ENCODE assay signal across 8 cellular contexts in genomic region chr12:52380271-52380694, GRCh38. TPM values are rescaled to one million over a fixed set of nuclear protein-coding genes. Genes with fewer than 3 reads are reported as not detected.
DNase-seq lines count a peak whose midpoint lies in the region; ATAC-seq, FAIRE-seq and TF ChIP-seq lines count a peak whose summit lies in the region.

No MANE protein-coding gene starts in this region.

- no peak overlapping the region for H3K4me3 Mint-ChIP-seq in activated naive CD4-positive, alpha-beta T cell treated with anti-CD3 and anti-CD28 coated beads for 36 hours
- no peak overlapping the region for H3K4me3 Mint-ChIP-seq in activated T-helper 17 cell treated with anti-CD3 and anti-CD28 coated beads, Interleukin-2, amount 50 U/mL, for 72 hours
- no peak overlapping the region for H3K4me3 Mint-ChIP-seq in stimulated activated memory B cell treated with anti-CD40 and anti-IgM and Interleukin-4, amounts not matched to agents 10 μg/mL and 1 μg/mL and 100 μg/mL, for 72 hours

- H3K27me3 ChIP-seq in SK-N-SH (ENCODE audit: insufficient read depth) (peaks cover 75% of the 10 kb centered on the region), small intestine (ENCODE audit: control insufficient read depth in 2 of 2, insufficient read depth in 2 of 2, low read length in 2 of 2) (no peaks in the 10 kb centered on the region)

- H3K9ac ChIP-seq in SK-N-SH = no peak overlapping the region

- no peak overlapping the region for H3K27ac Mint-ChIP-seq in activated naive CD4-positive, alpha-beta T cell treated with anti-CD3 and anti-CD28 coated beads for 36 hours
- no peak overlapping the region for H3K27ac Mint-ChIP-seq in activated T-helper 17 cell treated with anti-CD3 and anti-CD28 coated beads, Interleukin-2, amount 50 U/mL, for 72 hours
- no peak overlapping the region for H3K27ac Mint-ChIP-seq in stimulated activated memory B cell treated with anti-CD40 and anti-IgM and Interleukin-4, amounts not matched to agents 10 μg/mL and 1 μg/mL and 100 μg/mL, for 72 hours

- H3K27ac ChIP-seq in SK-N-SH (ENCODE audit: low read depth in 2 of 2, low read length in 1 of 2) (no peak overlapping the region), small intestine (ENCODE audit: low read depth in 1 of 2, low read length in 1 of 2) (no peak overlapping the region)

- TF ChIP-seq RAD21 in SK-N-SH (IDR thresholded peaks at IDR 0.05; ENCODE audit: low read length) = peak; percentile 47

- H3K79me2 ChIP-seq in SK-N-SH (ENCODE audit: insufficient read depth) = no peaks in the 10 kb centered on the region

- intact Hi-C loops in activated naive CD4-positive, alpha-beta T cell treated with anti-CD3 and anti-CD28 coated beads for 36 hours (cut with micrococcal nuclease) = no loop called here

- H3K4me1 Mint-ChIP-seq in activated naive CD4-positive, alpha-beta T cell treated with anti-CD3 and anti-CD28 coated beads for 36 hours (ENCODE audit: low read depth) = peaks cover 6% of the 10 kb centered on the region
- H3K4me1 Mint-ChIP-seq in activated T-helper 17 cell treated with anti-CD3 and anti-CD28 coated beads, Interleukin-2, amount 50 U/mL, for 72 hours = peaks cover 7% of the 10 kb centered on the region
- peaks cover 11% of the 10 kb centered on the region for H3K4me1 Mint-ChIP-seq in stimulated activated memory B cell treated with anti-CD40 and anti-IgM and Interleukin-4, amounts not matched to agents 10 μg/mL and 1 μg/mL and 100 μg/mL, for 72 hours

- no peak overlapping the region for H2AFZ ChIP-seq in SK-N-SH (ENCODE audit: low read depth)

- H3K4me3 ChIP-seq in SK-N-SH (ENCODE audit: low read depth in 2 of 2, low read length in 1 of 2) (no peak overlapping the region), small intestine (ENCODE audit: low read depth in 1 of 2, low read length in 2 of 2) (no peak overlapping the region)

- H3K36me3 ChIP-seq in SK-N-SH (replicated peaks in 1 of 2; ENCODE audit: control insufficient read depth in 1 of 2, insufficient read depth in 2 of 2, low read length in 1 of 2) = no peaks in the 10 kb centered on the region
- H3K36me3 ChIP-seq in small intestine (ENCODE audit: control insufficient read depth in 2 of 2, insufficient read depth in 2 of 2, low read length in 2 of 2) = no peaks in the 10 kb centered on the region

- TF ChIP-seq CTCF in SK-N-SH (IDR thresholded peaks at IDR 0.05) = peak; percentile 68

- 24% methylated on average over 13 of the region's 15 CpGs for WGBS in SK-N-SH (ENCODE audit: low lambda C conversion rate)
- 38 to 60% (median 45%) methylated on average over 15 of the region's 15 CpGs for WGBS in small intestine, 3 donors

- no peaks in the 10 kb centered on the region for H3K9me3 Mint-ChIP-seq in activated naive CD4-positive, alpha-beta T cell treated with anti-CD3 and anti-CD28 coated beads for 36 hours
- no peaks in the 10 kb centered on the region for H3K9me3 Mint-ChIP-seq in activated T-helper 17 cell treated with anti-CD3 and anti-CD28 coated beads, Interleukin-2, amount 50 U/mL, for 72 hours
- no peaks in the 10 kb centered on the region for H3K9me3 Mint-ChIP-seq in stimulated activated memory B cell treated with anti-CD40 and anti-IgM and Interleukin-4, amounts not matched to agents 10 μg/mL and 1 μg/mL and 100 μg/mL, for 72 hours

- H3K36me3 Mint-ChIP-seq in activated naive CD4-positive, alpha-beta T cell treated with anti-CD3 and anti-CD28 coated beads for 36 hours (ENCODE audit: low read depth) = no peaks in the 10 kb centered on the region
- no peaks in the 10 kb centered on the region for H3K36me3 Mint-ChIP-seq in activated T-helper 17 cell treated with anti-CD3 and anti-CD28 coated beads, Interleukin-2, amount 50 U/mL, for 72 hours (ENCODE audit: low read depth)
- no peaks in the 10 kb centered on the region for H3K36me3 Mint-ChIP-seq in stimulated activated memory B cell treated with anti-CD40 and anti-IgM and Interleukin-4, amounts not matched to agents 10 μg/mL and 1 μg/mL and 100 μg/mL, for 72 hours

- no peak for FAIRE-seq in small intestine (lab: Jason Lieb, UNC)

- POLR2A ChIA-PET in SK-N-SH (lab: Yijun Ruan, JAX) = interaction anchor here (0.6 kb wide), 1 partner anchor 98 kb away, joined by 3 read pairs; no protein-coding TSS in a partner anchor

- no peaks in the 10 kb centered on the region for H3K27me3 Mint-ChIP-seq in activated naive CD4-positive, alpha-beta T cell treated with anti-CD3 and anti-CD28 coated beads for 36 hours (ENCODE audit: low read depth)
- H3K27me3 Mint-ChIP-seq in activated T-helper 17 cell treated with anti-CD3 and anti-CD28 coated beads, Interleukin-2, amount 50 U/mL, for 72 hours = peaks cover 9% of the 10 kb centered on the region
- H3K27me3 Mint-ChIP-seq in stimulated activated memory B cell treated with anti-CD40 and anti-IgM and Interleukin-4, amounts not matched to agents 10 μg/mL and 1 μg/mL and 100 μg/mL, for 72 hours = peaks cover 50% of the 10 kb centered on the region

- H3F3A ChIP-seq in SK-N-SH (replicated peaks; ENCODE audit: insufficient read depth) = no peaks in the 10 kb centered on the region

- no peak for ATAC-seq in activated T-helper 17 cell treated with anti-CD3 and anti-CD28 coated beads, Interleukin-2, amount 50 U/mL, for 72 hours (replicated peaks)
- ATAC-seq in stimulated activated memory B cell treated with anti-CD40 and anti-IgM and Interleukin-4, amounts not matched to agents 10 μg/mL and 1 μg/mL and 100 μg/mL, for 72 hours = no peak

- no peaks in the 10 kb centered on the region for H4K20me1 ChIP-seq in SK-N-SH (ENCODE audit: insufficient read depth)

- CTCF ChIA-PET in activated naive CD4-positive, alpha-beta T cell treated with anti-CD3 and anti-CD28 coated beads for 36 hours (lab: Charles Lee) = interaction anchor here (0.8 to 1.8 kb wide), 3 partner anchors 53 to 499 kb away, joined by 3 to 6 read pairs (median 4); no protein-coding TSS in a partner anchor
- CTCF ChIA-PET in SK-N-SH (lab: Yijun Ruan, JAX) = interaction anchor here (0.6 to 6.5 kb wide), 23 partner anchors 8 to 601 kb away, joined by 3 to 58 read pairs (median 3); no protein-coding TSS in a partner anchor

- H3K9me3 ChIP-seq in SK-N-SH (no peaks in the 10 kb centered on the region), small intestine (ENCODE audit: control insufficient read depth, low read depth) (no peaks in the 10 kb centered on the region)

- peak; percentile 41 for DNase-seq in activated naive CD4-positive, alpha-beta T cell treated with anti-CD3 and anti-CD28 coated beads for 36 hours
- DNase-seq in activated naive CD4-positive, alpha-beta T cell (lab: John Stamatoyannopoulos, UW) = no peak
- DNase-seq in SK-N-SH = peak; percentile 53
- DNase-seq in glomerular visceral epithelial cell (ENCODE audit: extremely low spot score) = peak; percentile 43
- peak; percentile 43 for DNase-seq in small intestine
- no peak for DNase-seq in RKO (ENCODE audit: low spot score)

- TF ChIP-seq EP300 in SK-N-SH (IDR thresholded peaks at IDR 0.05; ENCODE audit: borderline replicate concordance in 1 of 2, low read depth in 1 of 2, low read length in 1 of 2) = no peak

- H3K4me1 ChIP-seq in SK-N-SH (ENCODE audit: control insufficient read depth in 1 of 2, insufficient read depth in 2 of 2, low read depth in 1 of 2, low read length in 1 of 2) = no peaks in the 10 kb centered on the region; a peak in 1 of 4 replicates
- no peaks in the 10 kb centered on the region for H3K4me1 ChIP-seq in small intestine (ENCODE audit: control insufficient read depth in 2 of 2, insufficient read depth in 1 of 2, low read depth in 1 of 2, low read length in 1 of 2)

- no peak overlapping the region for H3K4me2 ChIP-seq in SK-N-SH

- H3K9me2 ChIP-seq in SK-N-SH = no peaks in the 10 kb centered on the region

TF ChIP-seq in SK-N-SH, 30 proteins besides CTCF, POLR2A, EP300 and RAD21 (continues in another document):
- TF ChIP-seq FOXJ3 (CRISPR knock-in tag; IDR thresholded peaks at IDR 0.05) (no peak), YY1 (IDR thresholded peaks at IDR 0.05; ENCODE audit: low read depth) (no peak), MAX (IDR thresholded peaks at IDR 0.05; ENCODE audit: low read depth) (no peak), GABPA (IDR thresholded peaks at IDR 0.05; ENCODE audit: low read depth) (no peak)

RNA-seq across cellular contexts. Expression of gene KRT84, which starts 5.2 kb away (rescaled TPM):
- total RNA-seq in activated naive CD4-positive, alpha-beta T cell treated with anti-CD3 and anti-CD28 coated beads for 36 hours = not detected
- not detected in 2 replicates for polyA plus RNA-seq in SK-N-SH (2012; rRNA removed)
- polyA plus RNA-seq in SK-N-SH (2012; cell fraction: cytosol; rRNA removed) = not detected in 2 replicates
- polyA plus RNA-seq in SK-N-SH (2012; cell fraction: nucleus; rRNA removed) = not detected in 2 replicates
- polyA plus RNA-seq in small intestine = not detected
- total RNA-seq in activated T-helper 17 cell treated with anti-CD3 and anti-CD28 coated beads, Interleukin-2, amount 50 U/mL, for 72 hours = not detected

RNA-seq across cellular contexts. Expression of gene KRT85, which starts 13.0 kb away (rescaled TPM):
- not detected for total RNA-seq in activated naive CD4-positive, alpha-beta T cell treated with anti-CD3 and anti-CD28 coated beads for 36 hours
- polyA plus RNA-seq in SK-N-SH (2012; rRNA removed) (not detected in 2 replicates), small intestine (not detected)
- polyA plus RNA-seq in SK-N-SH (2012; cell fraction: cytosol; rRNA removed) = not detected in 2 replicates
- not detected in 2 replicates for polyA plus RNA-seq in SK-N-SH (2012; cell fraction: nucleus; rRNA removed)
- total RNA-seq in activated T-helper 17 cell treated with anti-CD3 and anti-CD28 coated beads, Interleukin-2, amount 50 U/mL, for 72 hours = not detected

RNA-seq across cellular contexts. Expression of gene KRT82, which starts 25.9 kb away (rescaled TPM):
- total RNA-seq in activated naive CD4-positive, alpha-beta T cell treated with anti-CD3 and anti-CD28 coated beads for 36 hours = not detected
- not detected in 2 replicates for polyA plus RNA-seq in SK-N-SH (2012; rRNA removed)
- not detected in 2 replicates for polyA plus RNA-seq in SK-N-SH (2012; cell fraction: cytosol; rRNA removed)
- polyA plus RNA-seq in SK-N-SH (2012; cell fraction: nucleus; rRNA removed) = not detected in 2 replicates
- polyA plus RNA-seq in small intestine = not detected
- not detected for total RNA-seq in activated T-helper 17 cell treated with anti-CD3 and anti-CD28 coated beads, Interleukin-2, amount 50 U/mL, for 72 hours

RNA-seq across cellular contexts. Expression of gene KRT75, which starts 53.9 kb away (rescaled TPM):
- not detected for total RNA-seq in activated naive CD4-positive, alpha-beta T cell treated with anti-CD3 and anti-CD28 coated beads for 36 hours
- polyA plus RNA-seq in SK-N-SH (2012; rRNA removed) (not detected in 2 replicates), small intestine (under 1 TPM in 1 of 3 donors, not detected in 2; 0.01 TPM)
- not detected in 2 replicates for polyA plus RNA-seq in SK-N-SH (2012; cell fraction: cytosol; rRNA removed)
- polyA plus RNA-seq in SK-N-SH (2012; cell fraction: nucleus; rRNA removed) = not detected in 2 replicates
- not detected for total RNA-seq in activated T-helper 17 cell treated with anti-CD3 and anti-CD28 coated beads, Interleukin-2, amount 50 U/mL, for 72 hours

RNA-seq across cellular contexts. Expression of gene KRT83, which starts 59.1 kb away (rescaled TPM):
- total RNA-seq in activated naive CD4-positive, alpha-beta T cell treated with anti-CD3 and anti-CD28 coated beads for 36 hours = not detected
- polyA plus RNA-seq in SK-N-SH (2012; rRNA removed) (0.03 TPM in 1 of 2 replicates, not detected in the other), small intestine (not detected)
- polyA plus RNA-seq in SK-N-SH (2012; cell fraction: cytosol; rRNA removed) = not detected in 2 replicates
- polyA plus RNA-seq in SK-N-SH (2012; cell fraction: nucleus; rRNA removed) = not detected in 2 replicates
- not detected for total RNA-seq in activated T-helper 17 cell treated with anti-CD3 and anti-CD28 coated beads, Interleukin-2, amount 50 U/mL, for 72 hours

Comparison
In these comparisons a context has a peak if more than half of its experiments do, and no peak if none do; other contexts are left out.
1. DNase-seq: peak in activated naive CD4-positive, alpha-beta T cell treated with anti-CD3 and anti-CD28 coated beads for 36 hours (single experiment), SK-N-SH (single experiment), glomerular visceral epithelial cell (single experiment) and small intestine (single experiment); none in activated naive CD4-positive, alpha-beta T cell (0 of 4) and RKO (single experiment).